8 cellular contexts compared by ENCODE assay signal in genomic region chr2:216632952-216633615, GRCh38. TPM values are rescaled to one million over a fixed set of nuclear protein-coding genes. Genes with fewer than 3 reads are reported as not detected.
A peak's percentile ranks its signal among the peaks of the same experiment; 100 is the strongest.
DNase-seq lines count a peak whose midpoint lies in the region; ATAC-seq and TF ChIP-seq lines count a peak whose summit lies in the region.

TSS of gene IGFBP2 (plus strand) at chr2:216633420. CDS start at chr2:216633524, 104 bp downstream.

- peaks cover 4% of the 10 kb centered on the region for H3K36me3 Mint-ChIP-seq in activated CD4-positive, alpha-beta memory T cell treated with anti-CD3 and anti-CD28 coated beads, Interleukin-2, amount 10 ng/mL, durations not matched to agents 7 days and 5 days (ENCODE audit: low read depth)
- no peaks in the 10 kb centered on the region for H3K36me3 Mint-ChIP-seq in natural killer cell treated with Interleukin-12 subunit alpha and Interleukin-12 subunit beta and Interleukin-15 and Interleukin-18, amount 100 ng/mL, for 72 hours

- H3K27ac Mint-ChIP-seq in activated CD4-positive, alpha-beta memory T cell treated with anti-CD3 and anti-CD28 coated beads, Interleukin-2, amount 10 ng/mL, durations not matched to agents 7 days and 5 days, result no peak within 1 kb of the TSS
- H3K27ac Mint-ChIP-seq in natural killer cell treated with Interleukin-12 subunit alpha and Interleukin-12 subunit beta and Interleukin-15 and Interleukin-18, amount 100 ng/mL, for 72 hours, result no peak within 1 kb of the TSS

- DNase-seq in ELR (ENCODE audit: low read depth) (peak; percentile 31), NCI-H1105 (lab: John Stamatoyannopoulos, UW) (peak; percentile 41), fibroblast of mammary gland (ENCODE audit: low read depth) (no peak), ureter (ENCODE audit: low spot score) (peak; percentile 74)
- no peak for DNase-seq in activated CD4-positive, alpha-beta memory T cell treated with anti-CD3 and anti-CD28 coated beads, Interleukin-2, amount 10 ng/mL, durations not matched to agents 7 days and 5 days
- DNase-seq in natural killer cell treated with Interleukin-12 subunit alpha and Interleukin-12 subunit beta and Interleukin-15 and Interleukin-18, amount 100 ng/mL, for 72 hours (ENCODE audit: low spot score), result no peak

- POLR2A ChIA-PET in activated CD4-positive, alpha-beta memory T cell treated with anti-CD3 and anti-CD28 coated beads, Interleukin-2, amount 10 ng/mL, durations not matched to agents 7 days and 5 days (lab: Charles Lee), result no interaction called here

- H3K27me3 Mint-ChIP-seq in activated CD4-positive, alpha-beta memory T cell treated with anti-CD3 and anti-CD28 coated beads, Interleukin-2, amount 10 ng/mL, durations not matched to agents 7 days and 5 days, result peaks cover 71% of the 10 kb centered on the region
- peaks cover 49 to 67% of the 10 kb centered on the region in 2 donors for H3K27me3 Mint-ChIP-seq in natural killer cell treated with Interleukin-12 subunit alpha and Interleukin-12 subunit beta and Interleukin-15 and Interleukin-18, amount 100 ng/mL, for 72 hours

- H3K9me3 Mint-ChIP-seq in activated CD4-positive, alpha-beta memory T cell treated with anti-CD3 and anti-CD28 coated beads, Interleukin-2, amount 10 ng/mL, durations not matched to agents 7 days and 5 days, result no peaks in the 10 kb centered on the region
- no peaks in the 10 kb centered on the region for H3K9me3 Mint-ChIP-seq in natural killer cell treated with Interleukin-12 subunit alpha and Interleukin-12 subunit beta and Interleukin-15 and Interleukin-18, amount 100 ng/mL, for 72 hours

- peak within 1 kb of the TSS; percentile 43 for H3K4me3 Mint-ChIP-seq in activated CD4-positive, alpha-beta memory T cell treated with anti-CD3 and anti-CD28 coated beads, Interleukin-2, amount 10 ng/mL, durations not matched to agents 7 days and 5 days
- peak within 1 kb of the TSS; percentile 72 for H3K4me3 Mint-ChIP-seq in natural killer cell treated with Interleukin-12 subunit alpha and Interleukin-12 subunit beta and Interleukin-15 and Interleukin-18, amount 100 ng/mL, for 72 hours

- peak; percentile 54 to 74 for ATAC-seq in natural killer cell treated with Interleukin-12 subunit alpha and Interleukin-12 subunit beta and Interleukin-15 and Interleukin-18, amount 100 ng/mL, for 72 hours
- ATAC-seq in GM21529 (IDR thresholded peaks at IDR 0.05; ENCODE audit: unreplicated experiment), result no peak
- ATAC-seq in GM21717 (IDR thresholded peaks at IDR 0.05; ENCODE audit: unreplicated experiment), result no peak

- H3K4me3 ChIP-seq in fibroblast of mammary gland (ENCODE audit: control insufficient read depth, low read depth, low read length), result peak within 1 kb of the TSS; percentile 13

- no peak for TF ChIP-seq CTCF in fibroblast of mammary gland (conservative IDR thresholded peaks at IDR 0.05; ENCODE audit: control insufficient read depth, insufficient read depth, low read depth, low read length)

- CTCF ChIA-PET in activated CD4-positive, alpha-beta memory T cell treated with anti-CD3 and anti-CD28 coated beads, Interleukin-2, amount 10 ng/mL, durations not matched to agents 7 days and 5 days (lab: Charles Lee), result no interaction called here

- H3K4me1 Mint-ChIP-seq in activated CD4-positive, alpha-beta memory T cell treated with anti-CD3 and anti-CD28 coated beads, Interleukin-2, amount 10 ng/mL, durations not matched to agents 7 days and 5 days, result peaks cover 15% of the 10 kb centered on the region
- H3K4me1 Mint-ChIP-seq in natural killer cell treated with Interleukin-12 subunit alpha and Interleukin-12 subunit beta and Interleukin-15 and Interleukin-18, amount 100 ng/mL, for 72 hours (ENCODE audit: low read depth in 2 of 2), result peaks cover 20 to 24% of the 10 kb centered on the region in 2 donors

RNA-seq across cellular contexts. Expression of gene IGFBP2, which starts in this region (rescaled TPM):
- total RNA-seq in activated CD4-positive, alpha-beta memory T cell treated with anti-CD3 and anti-CD28 coated beads, Interleukin-2, amount 10 ng/mL, durations not matched to agents 7 days and 5 days, result 1 to 10 TPM in 1 of 2 experiments, under 1 TPM in 1; 0.83 to 1.2 TPM
- under 1 TPM in 1 of 2 donors, not detected in 1; 0.81 TPM for total RNA-seq in natural killer cell treated with Interleukin-12 subunit alpha and Interleukin-12 subunit beta and Interleukin-15 and Interleukin-18, amount 100 ng/mL, for 72 hours
- 210 TPM for total RNA-seq in ureter

Comparison
In these comparisons a context has a peak if more than half of its experiments do, and no peak if none do; other contexts are left out.
1. RNA of gene IGFBP2 (total RNA-seq): 210 TPM in ureter (single experiment); 0.83 to 1.2 TPM in activated CD4-positive, alpha-beta memory T cell treated with anti-CD3 and anti-CD28 coated beads, Interleukin-2, amount 10 ng/mL, durations not matched to agents 7 days and 5 days and 0.81 TPM in natural killer cell treated with Interleukin-12 subunit alpha and Interleukin-12 subunit beta and Interleukin-15 and Interleukin-18, amount 100 ng/mL, for 72 hours; every median in the first group is over 10 times any median in the second.
2. Peak in ATAC-seq in natural killer cell treated with Interleukin-12 subunit alpha and Interleukin-12 subunit beta and Interleukin-15 and Interleukin-18, amount 100 ng/mL, for 72 hours; RNA of the gene not detected or under 1 TPM.
3. DNase-seq: peak in ELR (single experiment), NCI-H1105 (single experiment) and ureter (single experiment); none in activated CD4-positive, alpha-beta memory T cell treated with anti-CD3 and anti-CD28 coated beads, Interleukin-2, amount 10 ng/mL, durations not matched to agents 7 days and 5 days (single experiment), fibroblast of mammary gland (single experiment) and natural killer cell treated with Interleukin-12 subunit alpha and Interleukin-12 subunit beta and Interleukin-15 and Interleukin-18, amount 100 ng/mL, for 72 hours (single experiment).